In genomic region chr2:96208144-96209010, GRCh38 we compare ENCODE assay signal across 8 cellular contexts. TPM values are rescaled to one million over a fixed set of nuclear protein-coding genes. Genes with fewer than 3 reads are reported as not detected.
A peak's percentile ranks its signal among the peaks of the same experiment; 100 is the strongest.
DNase-seq lines count a peak whose midpoint lies in the region; ATAC-seq and TF ChIP-seq lines count a peak whose summit lies in the region.

Gene STARD7 (minus strand): TSS chr2:96208827. CDS start chr2:96208434, 393 bp downstream.

- H3K27me3 Mint-ChIP-seq in dendritic cell treated with granulocyte-macrophage colony-stimulating factor and Interleukin-4, amounts not matched to agents 40 ng/mL and 50 ng/mL, for 4 days: no peaks in the 10 kb centered on the region

- no peaks in the 10 kb centered on the region for H3K9me3 Mint-ChIP-seq in dendritic cell treated with granulocyte-macrophage colony-stimulating factor and Interleukin-4, amounts not matched to agents 40 ng/mL and 50 ng/mL, for 4 days

- H3K27ac ChIP-seq in C4-2B (peak within 1 kb of the TSS; percentile 96), left lung (peak within 1 kb of the TSS; percentile 95 to 98)

- H3K27ac Mint-ChIP-seq in dendritic cell treated with granulocyte-macrophage colony-stimulating factor and Interleukin-4, amounts not matched to agents 40 ng/mL and 50 ng/mL, for 4 days: peak within 1 kb of the TSS; percentile 91

- H3K36me3 ChIP-seq in left lung: no peaks in the 10 kb centered on the region

- TF ChIP-seq CTCF in C4-2B (conservative IDR thresholded peaks at IDR 0.05): no peak; the same call in 1 of the 2 replicates
- TF ChIP-seq CTCF in left lung (IDR thresholded peaks at IDR 0.05): no peak

- peaks cover 53% of the 10 kb centered on the region for H3K36me3 Mint-ChIP-seq in dendritic cell treated with granulocyte-macrophage colony-stimulating factor and Interleukin-4, amounts not matched to agents 40 ng/mL and 50 ng/mL, for 4 days (ENCODE audit: low read depth)

- peak within 1 kb of the TSS; percentile 86 for H3K4me3 Mint-ChIP-seq in dendritic cell treated with granulocyte-macrophage colony-stimulating factor and Interleukin-4, amounts not matched to agents 40 ng/mL and 50 ng/mL, for 4 days

- no peaks in the 10 kb centered on the region for H3K27me3 ChIP-seq in left lung

- intact Hi-C loops in dendritic cell treated with granulocyte-macrophage colony-stimulating factor and Interleukin-4, amounts not matched to agents 40 ng/mL and 50 ng/mL, for 4 days (cut with micrococcal nuclease): loop anchor here (2.0 kb wide), 2 partner anchors 34 to 58 kb away; partner anchors contain the start of gene CIAO1
- intact Hi-C loops in left lung (cut with DNase I): no loop called here

- H3K9me3 ChIP-seq in left lung: no peaks in the 10 kb centered on the region

- ATAC-seq in GM19351 (IDR thresholded peaks at IDR 0.05; ENCODE audit: unreplicated experiment) (peak; percentile 86), HG03521 (IDR thresholded peaks at IDR 0.05; ENCODE audit: unreplicated experiment) (peak; percentile 89), left lung (peak; percentile 96)

- H3K4me3 ChIP-seq in left lung: peak within 1 kb of the TSS; percentile 97 to 98

- peak; percentile 81 for DNase-seq in NCI-H748 treated with DMSO at 0.1 percent for 48 hours (lab: John Stamatoyannopoulos, UW)
- peak; percentile 91 to 96 for DNase-seq in activated CD4-positive, alpha-beta T cell treated with anti-CD3 and anti-CD28 coated beads, Interleukin-2, amount 50 U/mL, for 24 hours (ENCODE audit: low read depth in 1 of 2, low spot score in 1 of 2)
- peak; percentile 98 to 99 for DNase-seq in left lung
- peak; percentile 95 to 97 for DNase-seq in stimulated activated CD4-positive, alpha-beta T cell treated with anti-CD3 and anti-CD28 coated beads, Interleukin-2, amount 100 ng/mL, for 48 hours

- H3K4me1 ChIP-seq in left lung: peaks cover 38 to 54% of the 10 kb centered on the region in 2 donors

- H3K4me1 Mint-ChIP-seq in dendritic cell treated with granulocyte-macrophage colony-stimulating factor and Interleukin-4, amounts not matched to agents 40 ng/mL and 50 ng/mL, for 4 days (ENCODE audit: low read depth): peaks cover 51% of the 10 kb centered on the region

RNA-seq across cellular contexts. Expression of gene STARD7, which starts in this region (rescaled TPM):
- total RNA-seq in left lung: 100 to 1,000 TPM; 132 to 142 TPM

Comparison
In these comparisons a context has a peak if more than half of its experiments do, and no peak if none do; other contexts are left out.
1. Peak in every context shown above with its lines: DNase-seq, ATAC-seq, H3K4me3 ChIP-seq and H3K27ac ChIP-seq.